ENCODE assay signal across 12 cellular contexts in genomic region chr14:45891417-45892080, GRCh38.
DNase-seq lines count a peak whose midpoint lies in the region; ATAC-seq and TF ChIP-seq lines count a peak whose summit lies in the region.
"Had no signal": no experiment of that assay in that cellular context is flagged by ENCODE, and none has a peak within 500 bp of the region (broad histone marks: within the 10 kb centered on the region; RNA-seq: fewer than 3 reads in every experiment).

No MANE protein-coding gene starts in this region.

- H3K9me3 Mint-ChIP-seq in progenitor cell of endocrine pancreas (ENCODE audit: low read depth) = peaks cover 7% of the 10 kb centered on the region

- H3K4me1 ChIP-seq in HEK293 (ENCODE audit: control insufficient read depth, insufficient read depth, low read length) = no peaks in the 10 kb centered on the region
- H3K4me1 ChIP-seq: tibial nerve had no signal

- H3K4me3 Mint-ChIP-seq in progenitor cell of endocrine pancreas (ENCODE audit: low read depth) = peak overlapping the region; percentile 3
- H3K4me3 Mint-ChIP-seq: CD4-positive, CD25-positive, alpha-beta regulatory T cell; memory B cell had no signal

- H3K4me1 Mint-ChIP-seq in progenitor cell of endocrine pancreas (ENCODE audit: low read depth) = peaks cover 7% of the 10 kb centered on the region
- H3K4me1 Mint-ChIP-seq: CD4-positive, CD25-positive, alpha-beta regulatory T cell; memory B cell had no signal

- H3K27ac ChIP-seq in HEK293 (ENCODE audit: extremely low read depth, low read depth, low read length) (no peak overlapping the region), epithelial cell of prostate (peak overlapping the region; percentile 21)
- H3K27ac ChIP-seq: tibial nerve had no signal

- no peaks in the 10 kb centered on the region for H3K27me3 Mint-ChIP-seq in progenitor cell of endocrine pancreas
- H3K27me3 Mint-ChIP-seq: CD4-positive, CD25-positive, alpha-beta regulatory T cell; memory B cell had no signal

- TF ChIP-seq CTCF in HEK293 (tag by site-specific recombination; IDR thresholded peaks at IDR 0.05) (no peak), progenitor cell of endocrine pancreas (IDR thresholded peaks at IDR 0.05; ENCODE audit: unreplicated experiment) (no peak)

- CTCF ChIA-PET in HEK293 (lab: Yijun Ruan, JAX) = no interaction called here

- H3K36me3 Mint-ChIP-seq in progenitor cell of endocrine pancreas (ENCODE audit: insufficient read depth) = no peaks in the 10 kb centered on the region
- H3K36me3 Mint-ChIP-seq: CD4-positive, CD25-positive, alpha-beta regulatory T cell; memory B cell had no signal

- POLR2A ChIA-PET in HEK293 (lab: Yijun Ruan, JAX) = no interaction called here

- H3K4me3 ChIP-seq in HEK293 (ENCODE audit: low read depth, low read length) = no peak overlapping the region
- H3K4me3 ChIP-seq: tibial nerve had no signal

- peak; percentile 98 for DNase-seq in NCI-H345 (lab: John Stamatoyannopoulos, UW)
- peak; percentile 40 for DNase-seq in epithelial cell of prostate (ENCODE audit: low read depth, low spot score)
- DNase-seq in progenitor cell of endocrine pancreas (ENCODE audit: low spot score, unreplicated experiment) = peak; percentile 14
- DNase-seq in AG20443 (ENCODE audit: low spot score) = no peak
- no peak for DNase-seq in NCI-H446 treated with DMSO at 0.1 percent for 48 hours (lab: John Stamatoyannopoulos, UW)
- no peak for DNase-seq in stimulated activated CD4-positive, alpha-beta T cell treated with anti-CD3 and anti-CD28 coated beads, Interleukin-12 subunit alpha, Interleukin-12 subunit beta, amount 100 ng/mL, for 4 hours
- DNase-seq: activated CD4-positive, alpha-beta T cell treated with anti-CD3 and anti-CD28 coated beads, Interleukin-2, amount 50 U/mL, for 1 hour; CD4-positive, CD25-positive, alpha-beta regulatory T cell had no signal

- no peaks in the 10 kb centered on the region for H3K36me3 ChIP-seq in HEK293 (ENCODE audit: control insufficient read depth in 2 of 2, insufficient read depth in 1 of 2, low read length in 2 of 2)
- H3K36me3 ChIP-seq: tibial nerve had no signal

- ATAC-seq in GM21381 (IDR thresholded peaks at IDR 0.05; ENCODE audit: unreplicated experiment) = no peak

- no peaks in the 10 kb centered on the region for H3K9me3 ChIP-seq in HEK293 (ENCODE audit: control insufficient read depth, insufficient read depth, low read depth, low read length)
- H3K9me3 ChIP-seq: tibial nerve had no signal

- peak overlapping the region; percentile 38 for H3K27ac Mint-ChIP-seq in progenitor cell of endocrine pancreas
- H3K27ac Mint-ChIP-seq: CD4-positive, CD25-positive, alpha-beta regulatory T cell; memory B cell had no signal

TF ChIP-seq in HEK293, 187 proteins besides CTCF, POLR2A, EP300 and RAD21:
- TF ChIP-seq ZFHX2 (tag by site-specific recombination; conservative IDR thresholded peaks at IDR 0.05) (peak; percentile 31), SP7 (tag by site-specific recombination; IDR thresholded peaks at IDR 0.05) (no peak), EGR2 (tag by site-specific recombination; IDR thresholded peaks at IDR 0.05; ENCODE audit: low read depth) (peak; percentile 41; the same call in 1 of the 2 replicates), YY1 (tag by site-specific recombination; IDR thresholded peaks at IDR 0.05) (no peak)

Comparison
In these comparisons a context has a peak if more than half of its experiments do, and no peak if none do; other contexts are left out.
1. DNase-seq: peak in NCI-H345 (single experiment), epithelial cell of prostate (single experiment) and progenitor cell of endocrine pancreas (single experiment); none in AG20443 (single experiment), NCI-H446 treated with DMSO at 0.1 percent for 48 hours (single experiment) and stimulated activated CD4-positive, alpha-beta T cell treated with anti-CD3 and anti-CD28 coated beads, Interleukin-12 subunit alpha, Interleukin-12 subunit beta, amount 100 ng/mL, for 4 hours (single experiment).